ENCODE assay signal across 8 cellular contexts in the genomic region with DNA sequence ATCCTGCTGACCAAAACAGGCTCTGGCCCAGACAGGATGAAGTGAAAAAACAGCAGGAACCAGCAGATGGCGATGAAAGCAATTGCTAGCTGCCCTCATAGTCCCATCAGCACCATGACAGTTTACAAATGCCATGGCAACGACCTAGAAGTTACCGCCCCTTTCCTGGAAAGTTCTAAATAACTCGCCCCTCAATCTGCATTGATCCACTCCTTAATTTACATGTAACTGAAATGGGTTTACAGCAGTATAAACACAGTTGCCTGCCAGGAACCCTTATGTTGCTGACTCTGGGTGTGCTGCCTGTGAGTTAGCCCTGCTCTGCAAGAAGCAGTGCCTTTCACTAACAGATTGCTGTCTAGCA.
DNase-seq lines count a peak whose midpoint lies in the region; ATAC-seq and TF ChIP-seq lines count a peak whose summit lies in the region.

No MANE protein-coding gene starts in this region.

- peak; percentile 61 for ATAC-seq in HG02571 (IDR thresholded peaks at IDR 0.05; ENCODE audit: unreplicated experiment)
- peak; percentile 98 for ATAC-seq in WTC11

- H3K9me3 Mint-ChIP-seq in WTC11: peaks cover 6% of the 10 kb centered on the region

- peaks cover 23% of the 10 kb centered on the region for H3K4me1 Mint-ChIP-seq in WTC11

- POLR2A ChIA-PET in WTC11 (lab: Charles Lee): no interaction called here

- peak; percentile 46 for DNase-seq in AG08396 (ENCODE audit: low spot score)
- no peak for DNase-seq in GM12864 (ENCODE audit: low read depth)
- DNase-seq in NCI-H146 treated with DMSO at 0.1 percent for 48 hours (lab: John Stamatoyannopoulos, UW; ENCODE audit: unreplicated experiment): peak; percentile 15
- DNase-seq in WTC11 (ENCODE audit: low spot score): peak; percentile 72
- peak; percentile 49 for DNase-seq in fibroblast of the conjunctiva (ENCODE audit: low read depth)
- DNase-seq in occipital lobe (lab: John Stamatoyannopoulos, UW): peak; percentile 27
- DNase-seq in T-helper 9 cell: no peak

- H3K4me3 Mint-ChIP-seq in WTC11: no peak overlapping the region

- no peaks in the 10 kb centered on the region; the same call in 1 of the 2 replicates for H3K27me3 Mint-ChIP-seq in WTC11 (ENCODE audit: low read depth)

- CTCF ChIA-PET in WTC11 (lab: Charles Lee): interaction anchor here (0.6 to 2.3 kb wide), 10 partner anchors 13 to 258 kb away, joined by 3 to 36 read pairs (median 3); a partner anchor contains a TSS

- no peaks in the 10 kb centered on the region; the same call in 1 of the 2 replicates for H3K36me3 Mint-ChIP-seq in WTC11

- 0 out of 2 replicates have a peak overlapping the region, but pooled peaks have one; percentile 18 for H3K27ac Mint-ChIP-seq in WTC11

- TF ChIP-seq CTCF in GM12864 (IDR thresholded peaks at IDR 0.05; ENCODE audit: low read depth, low read length, missing control alignments) (peak; percentile 78), WTC11 (IDR thresholded peaks at IDR 0.05) (0 out of 2 replicates have a peak, but pooled peaks have one; percentile 24)

- no peak overlapping the region for H3K4me3 ChIP-seq in GM12864 (ENCODE audit: low read depth, low read length)

TF ChIP-seq in WTC11, 78 proteins besides CTCF, POLR2A, EP300 and RAD21 (continues in another document):
- no peak for TF ChIP-seq CREM (CRISPR knock-in tag; IDR thresholded peaks at IDR 0.05)
- no peak for TF ChIP-seq TEAD1 (CRISPR knock-in tag; IDR thresholded peaks at IDR 0.05)
- TF ChIP-seq NR3C1 (CRISPR knock-in tag; conservative IDR thresholded peaks at IDR 0.05; ENCODE audit: low read depth): no peak
- 0 out of 2 replicates have a peak, but pooled peaks have one; percentile 26 for TF ChIP-seq SP1 (CRISPR knock-in tag; conservative IDR thresholded peaks at IDR 0.05)
- no peak for TF ChIP-seq HMGA2 (CRISPR knock-in tag; IDR thresholded peaks at IDR 0.05)
- no peak for TF ChIP-seq FOXK1 (CRISPR knock-in tag; IDR thresholded peaks at IDR 0.05)
- TF ChIP-seq CBFB (CRISPR knock-in tag; IDR thresholded peaks at IDR 0.05; ENCODE audit: low read depth): no peak
- TF ChIP-seq ETV6 (CRISPR knock-in tag; IDR thresholded peaks at IDR 0.05): 0 out of 2 replicates have a peak, but pooled peaks have one; percentile 38
- no peak for TF ChIP-seq RELA (CRISPR knock-in tag; IDR thresholded peaks at IDR 0.05; ENCODE audit: borderline replicate concordance)
- TF ChIP-seq RORB (CRISPR knock-in tag; IDR thresholded peaks at IDR 0.05): no peak
- TF ChIP-seq CREB1 (CRISPR knock-in tag; IDR thresholded peaks at IDR 0.05): no peak
- no peak for TF ChIP-seq ZNF121 (CRISPR knock-in tag; IDR thresholded peaks at IDR 0.05)
- no peak for TF ChIP-seq FOXJ3 (CRISPR knock-in tag; IDR thresholded peaks at IDR 0.05; ENCODE audit: borderline replicate concordance)
- TF ChIP-seq, protein P1, sequence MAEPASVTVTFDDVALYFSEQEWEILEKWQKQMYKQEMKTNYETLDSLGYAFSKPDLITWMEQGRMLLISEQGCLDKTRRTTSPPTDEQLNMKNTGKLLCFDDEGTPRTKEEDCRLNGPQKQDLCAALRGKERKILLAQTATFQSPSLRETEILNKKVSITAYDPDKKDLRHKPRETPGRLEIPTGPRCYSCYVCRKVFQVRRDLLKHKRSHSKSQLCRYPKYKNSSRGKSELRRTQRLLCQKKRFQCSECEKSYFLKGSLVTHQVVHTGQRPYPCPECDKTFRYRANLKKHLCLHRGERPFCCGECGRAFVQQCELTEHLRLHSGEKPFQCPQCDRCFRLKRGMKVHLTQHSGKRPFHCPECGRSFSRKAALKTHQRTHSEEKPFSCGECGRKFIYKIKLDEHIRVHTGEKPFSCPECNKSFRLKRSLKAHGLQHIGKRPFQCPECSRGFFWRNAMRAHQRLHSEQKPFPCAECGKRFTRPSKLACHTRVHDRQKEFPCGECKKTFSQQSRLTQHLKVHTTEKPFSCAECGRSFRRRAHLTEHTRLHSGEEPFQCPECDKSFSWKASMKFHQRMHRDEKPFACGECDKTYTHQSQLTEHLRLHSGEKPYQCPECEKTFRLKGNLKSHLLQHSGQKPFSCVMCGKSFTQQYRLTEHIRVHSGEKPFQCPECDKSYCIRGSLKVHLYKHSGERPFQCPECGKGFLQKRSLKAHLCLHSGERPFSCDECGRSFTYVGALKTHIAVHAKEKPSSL (CRISPR knock-in tag; conservative IDR thresholded peaks at IDR 0.05): no peak
- TF ChIP-seq ZNF416 (CRISPR knock-in tag; IDR thresholded peaks at IDR 0.05): no peak; the same call in 1 of the 2 replicates
- no peak for TF ChIP-seq TP53 (CRISPR knock-in tag; IDR thresholded peaks at IDR 0.05)
- no peak for TF ChIP-seq NR2C2 (CRISPR knock-in tag; IDR thresholded peaks at IDR 0.05)
- TF ChIP-seq, protein P2, sequence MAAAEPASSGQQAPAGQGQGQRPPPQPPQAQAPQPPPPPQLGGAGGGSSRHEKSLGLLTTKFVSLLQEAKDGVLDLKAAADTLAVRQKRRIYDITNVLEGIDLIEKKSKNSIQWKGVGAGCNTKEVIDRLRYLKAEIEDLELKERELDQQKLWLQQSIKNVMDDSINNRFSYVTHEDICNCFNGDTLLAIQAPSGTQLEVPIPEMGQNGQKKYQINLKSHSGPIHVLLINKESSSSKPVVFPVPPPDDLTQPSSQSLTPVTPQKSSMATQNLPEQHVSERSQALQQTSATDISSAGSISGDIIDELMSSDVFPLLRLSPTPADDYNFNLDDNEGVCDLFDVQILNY (CRISPR knock-in tag; IDR thresholded peaks at IDR 0.05): no peak
- TF ChIP-seq ZNF317 (CRISPR knock-in tag; IDR thresholded peaks at IDR 0.05; ENCODE audit: borderline replicate concordance, low read depth): 0 out of 2 replicates have a peak, but pooled peaks have one; percentile 69
- TF ChIP-seq, protein P3, sequence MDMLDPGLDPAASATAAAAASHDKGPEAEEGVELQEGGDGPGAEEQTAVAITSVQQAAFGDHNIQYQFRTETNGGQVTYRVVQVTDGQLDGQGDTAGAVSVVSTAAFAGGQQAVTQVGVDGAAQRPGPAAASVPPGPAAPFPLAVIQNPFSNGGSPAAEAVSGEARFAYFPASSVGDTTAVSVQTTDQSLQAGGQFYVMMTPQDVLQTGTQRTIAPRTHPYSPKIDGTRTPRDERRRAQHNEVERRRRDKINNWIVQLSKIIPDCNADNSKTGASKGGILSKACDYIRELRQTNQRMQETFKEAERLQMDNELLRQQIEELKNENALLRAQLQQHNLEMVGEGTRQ (CRISPR knock-in tag; IDR thresholded peaks at IDR 0.05): no peak
- TF ChIP-seq ZNF232 (CRISPR knock-in tag; IDR thresholded peaks at IDR 0.05): peak; percentile 93
- TF ChIP-seq, protein P4, sequence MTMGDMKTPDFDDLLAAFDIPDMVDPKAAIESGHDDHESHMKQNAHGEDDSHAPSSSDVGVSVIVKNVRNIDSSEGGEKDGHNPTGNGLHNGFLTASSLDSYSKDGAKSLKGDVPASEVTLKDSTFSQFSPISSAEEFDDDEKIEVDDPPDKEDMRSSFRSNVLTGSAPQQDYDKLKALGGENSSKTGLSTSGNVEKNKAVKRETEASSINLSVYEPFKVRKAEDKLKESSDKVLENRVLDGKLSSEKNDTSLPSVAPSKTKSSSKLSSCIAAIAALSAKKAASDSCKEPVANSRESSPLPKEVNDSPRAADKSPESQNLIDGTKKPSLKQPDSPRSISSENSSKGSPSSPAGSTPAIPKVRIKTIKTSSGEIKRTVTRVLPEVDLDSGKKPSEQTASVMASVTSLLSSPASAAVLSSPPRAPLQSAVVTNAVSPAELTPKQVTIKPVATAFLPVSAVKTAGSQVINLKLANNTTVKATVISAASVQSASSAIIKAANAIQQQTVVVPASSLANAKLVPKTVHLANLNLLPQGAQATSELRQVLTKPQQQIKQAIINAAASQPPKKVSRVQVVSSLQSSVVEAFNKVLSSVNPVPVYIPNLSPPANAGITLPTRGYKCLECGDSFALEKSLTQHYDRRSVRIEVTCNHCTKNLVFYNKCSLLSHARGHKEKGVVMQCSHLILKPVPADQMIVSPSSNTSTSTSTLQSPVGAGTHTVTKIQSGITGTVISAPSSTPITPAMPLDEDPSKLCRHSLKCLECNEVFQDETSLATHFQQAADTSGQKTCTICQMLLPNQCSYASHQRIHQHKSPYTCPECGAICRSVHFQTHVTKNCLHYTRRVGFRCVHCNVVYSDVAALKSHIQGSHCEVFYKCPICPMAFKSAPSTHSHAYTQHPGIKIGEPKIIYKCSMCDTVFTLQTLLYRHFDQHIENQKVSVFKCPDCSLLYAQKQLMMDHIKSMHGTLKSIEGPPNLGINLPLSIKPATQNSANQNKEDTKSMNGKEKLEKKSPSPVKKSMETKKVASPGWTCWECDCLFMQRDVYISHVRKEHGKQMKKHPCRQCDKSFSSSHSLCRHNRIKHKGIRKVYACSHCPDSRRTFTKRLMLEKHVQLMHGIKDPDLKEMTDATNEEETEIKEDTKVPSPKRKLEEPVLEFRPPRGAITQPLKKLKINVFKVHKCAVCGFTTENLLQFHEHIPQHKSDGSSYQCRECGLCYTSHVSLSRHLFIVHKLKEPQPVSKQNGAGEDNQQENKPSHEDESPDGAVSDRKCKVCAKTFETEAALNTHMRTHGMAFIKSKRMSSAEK (CRISPR knock-in tag; IDR thresholded peaks at IDR 0.05; ENCODE audit: borderline replicate concordance): no peak
- no peak for TF ChIP-seq GABPB1 (CRISPR knock-in tag; IDR thresholded peaks at IDR 0.05)
- no peak for TF ChIP-seq IRF2 (CRISPR knock-in tag; IDR thresholded peaks at IDR 0.05; ENCODE audit: borderline replicate concordance, low read depth)
- TF ChIP-seq, protein P5, sequence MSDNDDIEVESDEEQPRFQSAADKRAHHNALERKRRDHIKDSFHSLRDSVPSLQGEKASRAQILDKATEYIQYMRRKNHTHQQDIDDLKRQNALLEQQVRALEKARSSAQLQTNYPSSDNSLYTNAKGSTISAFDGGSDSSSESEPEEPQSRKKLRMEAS (CRISPR knock-in tag; IDR thresholded peaks at IDR 0.05): no peak
- TF ChIP-seq ZNF263 (CRISPR knock-in tag; IDR thresholded peaks at IDR 0.05; ENCODE audit: low read depth): no peak
- TF ChIP-seq, protein P6, sequence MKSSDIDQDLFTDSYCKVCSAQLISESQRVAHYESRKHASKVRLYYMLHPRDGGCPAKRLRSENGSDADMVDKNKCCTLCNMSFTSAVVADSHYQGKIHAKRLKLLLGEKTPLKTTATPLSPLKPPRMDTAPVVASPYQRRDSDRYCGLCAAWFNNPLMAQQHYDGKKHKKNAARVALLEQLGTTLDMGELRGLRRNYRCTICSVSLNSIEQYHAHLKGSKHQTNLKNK (CRISPR knock-in tag; IDR thresholded peaks at IDR 0.05): no peak
- no peak for TF ChIP-seq ELF4 (CRISPR knock-in tag; IDR thresholded peaks at IDR 0.05; ENCODE audit: low read depth)

Comparison
In these comparisons a context has a peak if more than half of its experiments do, and no peak if none do; other contexts are left out.
1. DNase-seq: peak in AG08396 (single experiment), NCI-H146 treated with DMSO at 0.1 percent for 48 hours (single experiment), WTC11 (single experiment), fibroblast of the conjunctiva (single experiment) and occipital lobe (single experiment); none in GM12864 (single experiment) and T-helper 9 cell (single experiment).